1 cellular context compared by ENCODE assay signal in the genomic region with DNA sequence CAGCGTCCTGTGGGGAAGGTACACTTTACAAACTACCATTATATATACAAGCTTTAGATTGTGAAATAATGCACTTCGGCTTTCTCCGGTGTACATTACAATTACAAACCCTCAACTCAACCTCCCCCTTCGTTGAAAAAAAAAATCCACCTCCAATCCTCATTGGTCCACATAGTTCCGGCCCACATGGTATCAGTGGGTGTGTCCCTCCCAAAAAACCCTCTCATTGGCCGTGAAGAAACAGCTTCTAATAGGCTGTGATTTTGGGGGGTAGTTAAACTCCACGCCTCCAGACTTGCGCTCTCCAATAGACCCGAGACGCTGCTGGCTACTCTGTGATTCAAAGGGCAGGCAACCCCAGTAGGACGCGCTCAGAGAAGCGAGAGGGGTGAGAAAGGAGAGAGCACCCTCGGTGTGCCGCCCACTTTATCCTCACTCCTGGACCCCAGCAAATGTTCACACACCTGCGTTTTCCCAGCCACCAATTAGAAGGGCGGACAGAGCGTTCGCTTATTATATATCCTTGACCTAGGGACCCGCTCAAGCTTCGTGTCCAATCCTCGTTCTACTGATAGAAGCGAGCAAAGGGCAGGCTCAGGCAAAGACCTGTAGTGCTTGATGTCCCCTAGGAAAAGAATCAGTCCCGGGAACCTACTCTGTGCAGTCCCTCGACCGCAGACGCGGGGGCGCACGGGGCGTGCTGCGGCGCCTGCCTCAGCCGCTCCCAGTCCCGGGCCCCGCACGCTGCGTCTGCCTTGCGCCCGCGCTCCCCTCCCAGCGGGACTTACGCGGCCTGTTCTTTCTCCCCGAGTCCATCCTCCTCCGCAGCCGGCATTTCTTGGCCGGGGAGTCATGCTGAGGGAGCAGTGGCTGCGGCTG.
A peak's percentile ranks its signal among the peaks of the same experiment; 100 is the strongest.
TF ChIP-seq lines count a peak whose summit lies in the region.

No MANE protein-coding gene starts in this region.

TF ChIP-seq in HepG2, 621 proteins besides CTCF, POLR2A, EP300 and RAD21 (continued from another document and continues in another):
- TF ChIP-seq, protein P1, sequence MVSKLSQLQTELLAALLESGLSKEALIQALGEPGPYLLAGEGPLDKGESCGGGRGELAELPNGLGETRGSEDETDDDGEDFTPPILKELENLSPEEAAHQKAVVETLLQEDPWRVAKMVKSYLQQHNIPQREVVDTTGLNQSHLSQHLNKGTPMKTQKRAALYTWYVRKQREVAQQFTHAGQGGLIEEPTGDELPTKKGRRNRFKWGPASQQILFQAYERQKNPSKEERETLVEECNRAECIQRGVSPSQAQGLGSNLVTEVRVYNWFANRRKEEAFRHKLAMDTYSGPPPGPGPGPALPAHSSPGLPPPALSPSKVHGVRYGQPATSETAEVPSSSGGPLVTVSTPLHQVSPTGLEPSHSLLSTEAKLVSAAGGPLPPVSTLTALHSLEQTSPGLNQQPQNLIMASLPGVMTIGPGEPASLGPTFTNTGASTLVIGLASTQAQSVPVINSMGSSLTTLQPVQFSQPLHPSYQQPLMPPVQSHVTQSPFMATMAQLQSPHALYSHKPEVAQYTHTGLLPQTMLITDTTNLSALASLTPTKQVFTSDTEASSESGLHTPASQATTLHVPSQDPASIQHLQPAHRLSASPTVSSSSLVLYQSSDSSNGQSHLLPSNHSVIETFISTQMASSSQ (IDR thresholded peaks at IDR 0.05; ENCODE audit: low read depth): peak; percentile 40; the same call in 1 of the 2 replicates
- TF ChIP-seq, protein P1 (CRISPR knock-in tag; IDR thresholded peaks at IDR 0.05; ENCODE audit: borderline replicate concordance): no peak; the same call in 1 of the 2 replicates
- peak; percentile 55 for TF ChIP-seq ZNF883 (CRISPR knock-in tag; IDR thresholded peaks at IDR 0.05; ENCODE audit: not compliant biosample characterization)
- TF ChIP-seq MEIS1 (CRISPR knock-in tag; IDR thresholded peaks at IDR 0.05; ENCODE audit: borderline replicate concordance): no peak
- peak; percentile 69; the same call in 1 of the 2 replicates for TF ChIP-seq LCORL (IDR thresholded peaks at IDR 0.05)
- TF ChIP-seq LCORL (CRISPR knock-in tag; IDR thresholded peaks at IDR 0.05): peak; percentile 81
- no peak for TF ChIP-seq RBAK (CRISPR knock-in tag; IDR thresholded peaks at IDR 0.05)
- no peak for TF ChIP-seq SRF (IDR thresholded peaks at IDR 0.05; ENCODE audit: low read depth, low read length)
- TF ChIP-seq, protein P2, sequence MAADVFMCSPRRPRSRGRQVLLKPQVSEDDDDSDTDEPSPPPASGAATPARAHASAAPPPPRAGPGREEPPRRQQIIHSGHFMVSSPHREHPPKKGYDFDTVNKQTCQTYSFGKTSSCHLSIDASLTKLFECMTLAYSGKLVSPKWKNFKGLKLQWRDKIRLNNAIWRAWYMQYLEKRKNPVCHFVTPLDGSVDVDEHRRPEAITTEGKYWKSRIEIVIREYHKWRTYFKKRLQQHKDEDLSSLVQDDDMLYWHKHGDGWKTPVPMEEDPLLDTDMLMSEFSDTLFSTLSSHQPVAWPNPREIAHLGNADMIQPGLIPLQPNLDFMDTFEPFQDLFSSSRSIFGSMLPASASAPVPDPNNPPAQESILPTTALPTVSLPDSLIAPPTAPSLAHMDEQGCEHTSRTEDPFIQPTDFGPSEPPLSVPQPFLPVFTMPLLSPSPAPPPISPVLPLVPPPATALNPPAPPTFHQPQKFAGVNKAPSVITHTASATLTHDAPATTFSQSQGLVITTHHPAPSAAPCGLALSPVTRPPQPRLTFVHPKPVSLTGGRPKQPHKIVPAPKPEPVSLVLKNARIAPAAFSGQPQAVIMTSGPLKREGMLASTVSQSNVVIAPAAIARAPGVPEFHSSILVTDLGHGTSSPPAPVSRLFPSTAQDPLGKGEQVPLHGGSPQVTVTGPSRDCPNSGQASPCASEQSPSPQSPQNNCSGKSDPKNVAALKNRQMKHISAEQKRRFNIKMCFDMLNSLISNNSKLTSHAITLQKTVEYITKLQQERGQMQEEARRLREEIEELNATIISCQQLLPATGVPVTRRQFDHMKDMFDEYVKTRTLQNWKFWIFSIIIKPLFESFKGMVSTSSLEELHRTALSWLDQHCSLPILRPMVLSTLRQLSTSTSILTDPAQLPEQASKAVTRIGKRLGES (CRISPR knock-in tag; IDR thresholded peaks at IDR 0.05; ENCODE audit: borderline replicate concordance): peak; percentile 65; the same call in 1 of the 2 replicates
- TF ChIP-seq SOX5 (CRISPR knock-in tag; IDR thresholded peaks at IDR 0.05; ENCODE audit: borderline replicate concordance): peak; percentile 47; the same call in 1 of the 2 replicates
- TF ChIP-seq CHD2 (IDR thresholded peaks at IDR 0.05; ENCODE audit: low read depth, low read length): 0 out of 2 replicates have a peak, but pooled peaks have one; percentile 11
- TF ChIP-seq MIXL1 (CRISPR knock-in tag; IDR thresholded peaks at IDR 0.05): peak; percentile 91
- peak; percentile 53; the same call in 1 of the 2 replicates for TF ChIP-seq PPARG (CRISPR knock-in tag; conservative IDR thresholded peaks at IDR 0.05)
- TF ChIP-seq, protein P3, sequence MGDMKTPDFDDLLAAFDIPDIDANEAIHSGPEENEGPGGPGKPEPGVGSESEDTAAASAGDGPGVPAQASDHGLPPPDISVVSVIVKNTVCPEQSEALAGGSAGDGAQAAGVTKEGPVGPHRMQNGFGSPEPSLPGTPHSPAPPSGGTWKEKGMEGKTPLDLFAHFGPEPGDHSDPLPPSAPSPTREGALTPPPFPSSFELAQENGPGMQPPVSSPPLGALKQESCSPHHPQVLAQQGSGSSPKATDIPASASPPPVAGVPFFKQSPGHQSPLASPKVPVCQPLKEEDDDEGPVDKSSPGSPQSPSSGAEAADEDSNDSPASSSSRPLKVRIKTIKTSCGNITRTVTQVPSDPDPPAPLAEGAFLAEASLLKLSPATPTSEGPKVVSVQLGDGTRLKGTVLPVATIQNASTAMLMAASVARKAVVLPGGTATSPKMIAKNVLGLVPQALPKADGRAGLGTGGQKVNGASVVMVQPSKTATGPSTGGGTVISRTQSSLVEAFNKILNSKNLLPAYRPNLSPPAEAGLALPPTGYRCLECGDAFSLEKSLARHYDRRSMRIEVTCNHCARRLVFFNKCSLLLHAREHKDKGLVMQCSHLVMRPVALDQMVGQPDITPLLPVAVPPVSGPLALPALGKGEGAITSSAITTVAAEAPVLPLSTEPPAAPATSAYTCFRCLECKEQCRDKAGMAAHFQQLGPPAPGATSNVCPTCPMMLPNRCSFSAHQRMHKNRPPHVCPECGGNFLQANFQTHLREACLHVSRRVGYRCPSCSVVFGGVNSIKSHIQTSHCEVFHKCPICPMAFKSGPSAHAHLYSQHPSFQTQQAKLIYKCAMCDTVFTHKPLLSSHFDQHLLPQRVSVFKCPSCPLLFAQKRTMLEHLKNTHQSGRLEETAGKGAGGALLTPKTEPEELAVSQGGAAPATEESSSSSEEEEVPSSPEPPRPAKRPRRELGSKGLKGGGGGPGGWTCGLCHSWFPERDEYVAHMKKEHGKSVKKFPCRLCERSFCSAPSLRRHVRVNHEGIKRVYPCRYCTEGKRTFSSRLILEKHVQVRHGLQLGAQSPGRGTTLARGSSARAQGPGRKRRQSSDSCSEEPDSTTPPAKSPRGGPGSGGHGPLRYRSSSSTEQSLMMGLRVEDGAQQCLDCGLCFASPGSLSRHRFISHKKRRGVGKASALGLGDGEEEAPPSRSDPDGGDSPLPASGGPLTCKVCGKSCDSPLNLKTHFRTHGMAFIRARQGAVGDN (CRISPR knock-in tag; IDR thresholded peaks at IDR 0.05): peak; percentile 84
- peak; percentile 51; the same call in 1 of the 2 replicates for TF ChIP-seq SMYD3 (CRISPR knock-in tag; IDR thresholded peaks at IDR 0.05)
- TF ChIP-seq NR2F2 (IDR thresholded peaks at IDR 0.05; ENCODE audit: borderline replicate concordance, low read depth): peak; percentile 33; the same call in 1 of the 2 replicates
- TF ChIP-seq ZNF547 (CRISPR knock-in tag; IDR thresholded peaks at IDR 0.05): peak; percentile 76
- TF ChIP-seq FOXK2 (IDR thresholded peaks at IDR 0.05): peak; percentile 81
- TF ChIP-seq ZNF773 (CRISPR knock-in tag; IDR thresholded peaks at IDR 0.05; ENCODE audit: borderline replicate concordance): peak; percentile 57; the same call in 1 of the 2 replicates
- TF ChIP-seq FOXA1 (IDR thresholded peaks at IDR 0.05): no peak
- TF ChIP-seq FOXA1 (CRISPR knock-in tag; IDR thresholded peaks at IDR 0.05): peak; percentile 63
- TF ChIP-seq TMF1 (CRISPR knock-in tag; IDR thresholded peaks at IDR 0.05; ENCODE audit: low read depth): no peak
- TF ChIP-seq, protein P4, sequence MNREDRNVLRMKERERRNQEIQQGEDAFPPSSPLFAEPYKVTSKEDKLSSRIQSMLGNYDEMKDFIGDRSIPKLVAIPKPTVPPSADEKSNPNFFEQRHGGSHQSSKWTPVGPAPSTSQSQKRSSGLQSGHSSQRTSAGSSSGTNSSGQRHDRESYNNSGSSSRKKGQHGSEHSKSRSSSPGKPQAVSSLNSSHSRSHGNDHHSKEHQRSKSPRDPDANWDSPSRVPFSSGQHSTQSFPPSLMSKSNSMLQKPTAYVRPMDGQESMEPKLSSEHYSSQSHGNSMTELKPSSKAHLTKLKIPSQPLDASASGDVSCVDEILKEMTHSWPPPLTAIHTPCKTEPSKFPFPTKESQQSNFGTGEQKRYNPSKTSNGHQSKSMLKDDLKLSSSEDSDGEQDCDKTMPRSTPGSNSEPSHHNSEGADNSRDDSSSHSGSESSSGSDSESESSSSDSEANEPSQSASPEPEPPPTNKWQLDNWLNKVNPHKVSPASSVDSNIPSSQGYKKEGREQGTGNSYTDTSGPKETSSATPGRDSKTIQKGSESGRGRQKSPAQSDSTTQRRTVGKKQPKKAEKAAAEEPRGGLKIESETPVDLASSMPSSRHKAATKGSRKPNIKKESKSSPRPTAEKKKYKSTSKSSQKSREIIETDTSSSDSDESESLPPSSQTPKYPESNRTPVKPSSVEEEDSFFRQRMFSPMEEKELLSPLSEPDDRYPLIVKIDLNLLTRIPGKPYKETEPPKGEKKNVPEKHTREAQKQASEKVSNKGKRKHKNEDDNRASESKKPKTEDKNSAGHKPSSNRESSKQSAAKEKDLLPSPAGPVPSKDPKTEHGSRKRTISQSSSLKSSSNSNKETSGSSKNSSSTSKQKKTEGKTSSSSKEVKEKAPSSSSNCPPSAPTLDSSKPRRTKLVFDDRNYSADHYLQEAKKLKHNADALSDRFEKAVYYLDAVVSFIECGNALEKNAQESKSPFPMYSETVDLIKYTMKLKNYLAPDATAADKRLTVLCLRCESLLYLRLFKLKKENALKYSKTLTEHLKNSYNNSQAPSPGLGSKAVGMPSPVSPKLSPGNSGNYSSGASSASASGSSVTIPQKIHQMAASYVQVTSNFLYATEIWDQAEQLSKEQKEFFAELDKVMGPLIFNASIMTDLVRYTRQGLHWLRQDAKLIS (CRISPR knock-in tag; IDR thresholded peaks at IDR 0.05): 0 out of 2 replicates have a peak, but pooled peaks have one; percentile 68
- TF ChIP-seq, protein P5, sequence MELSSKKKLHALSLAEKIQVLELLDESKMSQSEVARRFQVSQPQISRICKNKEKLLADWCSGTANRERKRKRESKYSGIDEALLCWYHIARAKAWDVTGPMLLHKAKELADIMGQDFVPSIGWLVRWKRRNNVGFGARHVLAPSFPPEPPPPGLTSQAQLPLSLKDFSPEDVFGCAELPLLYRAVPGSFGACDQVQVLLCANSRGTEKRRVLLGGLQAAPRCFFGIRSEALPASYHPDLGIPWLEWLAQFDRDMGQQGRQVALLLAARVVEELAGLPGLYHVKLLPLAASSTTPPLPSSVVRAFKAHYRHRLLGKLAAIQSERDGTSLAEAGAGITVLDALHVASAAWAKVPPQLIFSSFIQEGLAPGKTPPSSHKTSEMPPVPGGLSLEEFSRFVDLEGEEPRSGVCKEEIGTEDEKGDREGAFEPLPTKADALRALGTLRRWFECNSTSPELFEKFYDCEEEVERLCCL (CRISPR knock-in tag; IDR thresholded peaks at IDR 0.05; ENCODE audit: borderline replicate concordance): no peak
- TF ChIP-seq FOXP1 (IDR thresholded peaks at IDR 0.05): 0 out of 2 replicates have a peak, but pooled peaks have one; percentile 55
- peak; percentile 55 for TF ChIP-seq FOXP1 (CRISPR knock-in tag; IDR thresholded peaks at IDR 0.05)
- peak; percentile 76 for TF ChIP-seq FOXJ3 (CRISPR knock-in tag; IDR thresholded peaks at IDR 0.05; ENCODE audit: borderline replicate concordance)
- TF ChIP-seq ELF1 (CRISPR knock-in tag; IDR thresholded peaks at IDR 0.05): peak; percentile 63
- TF ChIP-seq BRD4 (CRISPR knock-in tag; IDR thresholded peaks at IDR 0.05): peak; percentile 77; the same call in 1 of the 2 replicates
- peak; percentile 36 for TF ChIP-seq ZNF430 (CRISPR knock-in tag; IDR thresholded peaks at IDR 0.05)
- peak; percentile 43 for TF ChIP-seq ELF3 (CRISPR knock-in tag; IDR thresholded peaks at IDR 0.05)
- TF ChIP-seq ZFP82 (CRISPR knock-in tag; IDR thresholded peaks at IDR 0.05; ENCODE audit: borderline replicate concordance): no peak
- TF ChIP-seq KDM2A (CRISPR knock-in tag; IDR thresholded peaks at IDR 0.05; ENCODE audit: borderline replicate concordance, low read depth): peak; percentile 58; the same call in 1 of the 2 replicates
- TF ChIP-seq ZNF350 (CRISPR knock-in tag; IDR thresholded peaks at IDR 0.05; ENCODE audit: borderline replicate concordance, low read depth): peak; percentile 67; the same call in 1 of the 2 replicates
- TF ChIP-seq SOX6 (IDR thresholded peaks at IDR 0.05): no peak
- peak; percentile 76 for TF ChIP-seq SOX6 (CRISPR knock-in tag; IDR thresholded peaks at IDR 0.05)
- TF ChIP-seq, protein P6, sequence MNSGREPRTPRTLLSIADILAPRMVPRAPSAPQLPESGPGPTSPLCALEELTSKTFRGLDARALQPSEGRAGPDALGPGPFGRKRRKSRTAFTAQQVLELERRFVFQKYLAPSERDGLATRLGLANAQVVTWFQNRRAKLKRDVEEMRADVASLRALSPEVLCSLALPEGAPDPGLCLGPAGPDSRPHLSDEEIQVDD (CRISPR knock-in tag; IDR thresholded peaks at IDR 0.05; ENCODE audit: borderline replicate concordance): peak; percentile 50; the same call in 1 of the 2 replicates
- peak; percentile 57; the same call in 1 of the 2 replicates for TF ChIP-seq ARNTL (CRISPR knock-in tag; IDR thresholded peaks at IDR 0.05)
- peak; percentile 79; the same call in 1 of the 2 replicates for TF ChIP-seq NCOR1 (IDR thresholded peaks at IDR 0.05; ENCODE audit: borderline replicate concordance, low read length)
- TF ChIP-seq SP4 (CRISPR knock-in tag; IDR thresholded peaks at IDR 0.05): peak; percentile 52
- TF ChIP-seq HNF4A (CRISPR knock-in tag; IDR thresholded peaks at IDR 0.05): peak; percentile 77
- peak; percentile 98 for TF ChIP-seq FOXC1 (CRISPR knock-in tag; IDR thresholded peaks at IDR 0.05; ENCODE audit: borderline replicate concordance)
- TF ChIP-seq SMAD9 (CRISPR knock-in tag; IDR thresholded peaks at IDR 0.05): no peak
- TF ChIP-seq ZNF256 (CRISPR knock-in tag; conservative IDR thresholded peaks at IDR 0.05): peak; percentile 83
